23 cellular contexts compared by ENCODE assay signal in genomic region chr7:99677646-99678045, GRCh38. TPM values are rescaled to one million over a fixed set of nuclear protein-coding genes. Genes with fewer than 3 reads are reported as not detected.
DNase-seq lines count a peak whose midpoint lies in the region; ATAC-seq, FAIRE-seq and TF ChIP-seq lines count a peak whose summit lies in the region.
"Had no signal": no experiment of that assay in that cellular context is flagged by ENCODE, and none has a peak within 500 bp of the region (broad histone marks: within the 10 kb centered on the region; RNA-seq: fewer than 3 reads in every experiment).

No MANE protein-coding gene starts in this region.

- H3K27ac Mint-ChIP-seq in Calu3 (ENCODE audit: unreplicated experiment) (no peak overlapping the region), progenitor cell of endocrine pancreas (peak overlapping the region; percentile 65)
- H3K27ac Mint-ChIP-seq: CD8-positive, alpha-beta T cell had no signal

- peak; percentile 80 for ATAC-seq in HepG2
- ATAC-seq in HG02938 (IDR thresholded peaks at IDR 0.05; ENCODE audit: unreplicated experiment) = no peak
- ATAC-seq in HG03097 (IDR thresholded peaks at IDR 0.05; ENCODE audit: low FRiP score, unreplicated experiment) = no peak
- ATAC-seq: CD8-positive, alpha-beta T cell had no signal

- H3K4me1 Mint-ChIP-seq in Calu3 (ENCODE audit: low read depth, unreplicated experiment) (peaks cover 26% of the 10 kb centered on the region), progenitor cell of endocrine pancreas (ENCODE audit: low read depth) (peaks cover 40% of the 10 kb centered on the region)

- H4K20me1 ChIP-seq in HepG2 (ENCODE audit: insufficient read depth, low read length) = no peaks in the 10 kb centered on the region
- H4K20me1 ChIP-seq: BLaER1 treated with 17β-estradiol and CSF1 and Interleukin-3, amounts not matched to agents 10 nM and 100 nM had no signal

- H3K9me3 Mint-ChIP-seq in Calu3 (ENCODE audit: low read depth, unreplicated experiment) = peaks cover 3% of the 10 kb centered on the region
- peaks cover 4% of the 10 kb centered on the region for H3K9me3 Mint-ChIP-seq in progenitor cell of endocrine pancreas (ENCODE audit: low read depth)
- H3K9me3 Mint-ChIP-seq: CD8-positive, alpha-beta T cell had no signal

- FAIRE-seq in HepG2 (lab: Jason Lieb, UNC) = no peak
- FAIRE-seq: GM12891, GM19239 had no signal

- no peaks in the 10 kb centered on the region for H3K79me2 ChIP-seq in HepG2 (ENCODE audit: insufficient read depth, low read length)

- 0% methylated on average over 1 of the region's 2 CpGs for WGBS in HepG2 (ENCODE audit: low lambda C conversion rate)

- TF ChIP-seq CTCF in Calu3 (IDR thresholded peaks at IDR 0.05; ENCODE audit: unreplicated experiment) = no peak
- no peak for TF ChIP-seq CTCF in Peyer's patch (IDR thresholded peaks at IDR 0.05)
- no peak for TF ChIP-seq CTCF in HepG2 (CRISPR knock-in tag; IDR thresholded peaks at IDR 0.05)
- no peak for TF ChIP-seq CTCF in progenitor cell of endocrine pancreas (IDR thresholded peaks at IDR 0.05; ENCODE audit: unreplicated experiment)

- no peak for TF ChIP-seq RAD21 in HepG2 (CRISPR knock-in tag; IDR thresholded peaks at IDR 0.05)

- TF ChIP-seq POLR2A in Peyer's patch (IDR thresholded peaks at IDR 0.05) (peak in 1 of 2 donors; percentile 10), HepG2 (IDR thresholded peaks at IDR 0.05; ENCODE audit: insufficient read depth in 1 of 2, low read depth in 2 of 2, low read length in 2 of 2) (no peak)

- TF ChIP-seq EP300 in HepG2 (IDR thresholded peaks at IDR 0.05; ENCODE audit: low read depth in 2 of 2, low read length in 2 of 2) = peak in 1 of 2 experiments; percentile 89; a peak in 2 of 4 replicates
- no peak for TF ChIP-seq EP300 in HepG2 (CRISPR knock-in tag; IDR thresholded peaks at IDR 0.05; ENCODE audit: borderline replicate concordance)

- DNase-seq in Calu3 (no peak), Peyer's patch (no peak), HepG2 (ENCODE audit: low spot score) (peak; percentile 66), progenitor cell of endocrine pancreas (ENCODE audit: low spot score, unreplicated experiment) (no peak), NCI-H524 treated with DMSO at 0.1 percent for 48 hours (lab: John Stamatoyannopoulos, UW) (no peak)
- DNase-seq: CD8-positive, alpha-beta T cell; DMS53; IMR-90; NCI-H1417; NCI-H1930; NCI-H345; NCI-H526; Right ventricle myocardium superior had no signal

- intact Hi-C loops in Calu3 (cut with micrococcal nuclease; ENCODE audit: unreplicated experiment) (no loop called here), HepG2 (cut with micrococcal nuclease; ENCODE audit: unreplicated experiment) (no loop called here)

- H3K4me3 Mint-ChIP-seq in Calu3 (ENCODE audit: low read depth, unreplicated experiment) (peak overlapping the region; percentile 40), progenitor cell of endocrine pancreas (ENCODE audit: low read depth) (no peak overlapping the region)
- H3K4me3 Mint-ChIP-seq: CD8-positive, alpha-beta T cell had no signal

- CTCF ChIA-PET in Calu3 (lab: Charles Lee) (no interaction called here), HepG2 (lab: Yijun Ruan, JAX; ENCODE audit: low intra/inter-chr PET ratio, low total read pairs) (no interaction called here)

- no peak overlapping the region for H3K9ac ChIP-seq in HepG2 (ENCODE audit: insufficient read depth, low read depth, low read length)
- H3K9ac ChIP-seq: BLaER1 treated with 17β-estradiol and CSF1 and Interleukin-3, amounts not matched to agents 10 nM and 100 nM; GM23248 had no signal

- H3K4me1 ChIP-seq in Peyer's patch = peaks cover 0 to 6% (median 0%) of the 10 kb centered on the region in 4 donors
- peaks cover 51% of the 10 kb centered on the region for H3K4me1 ChIP-seq in HepG2 (ENCODE audit: insufficient read depth, low read length)
- H3K4me1 ChIP-seq: HAP-1 had no signal

- POLR2A ChIA-PET in HepG2 (lab: Yijun Ruan, JAX) = interaction anchor here (6.0 kb wide), 1 partner anchor 17 kb away, joined by 119 read pairs; no protein-coding TSS in a partner anchor

- no peaks in the 10 kb centered on the region for H3K27me3 ChIP-seq in Peyer's patch
- H3K27me3 ChIP-seq in HepG2 (ENCODE audit: control insufficient read depth in 1 of 2, insufficient read depth in 2 of 2, low read length in 2 of 2) = no peaks in the 10 kb centered on the region
- H3K27me3 ChIP-seq: BLaER1 treated with 17β-estradiol and CSF1 and Interleukin-3, amounts not matched to agents 10 nM and 100 nM had no signal

- H3K4me3 ChIP-seq in Peyer's patch (peak overlapping the region in 3 of 4 donors; percentile 30 to 60 (median 56)), HepG2 (replicated peaks in 1 of 3; ENCODE audit: insufficient read depth in 1 of 3, low read depth in 2 of 3, low read length in 3 of 3) (no peak overlapping the region)
- H3K4me3 ChIP-seq: BLaER1 treated with 17β-estradiol and CSF1 and Interleukin-3, amounts not matched to agents 10 nM and 100 nM; GM23248; HAP-1 had no signal

- no peak overlapping the region for H2AFZ ChIP-seq in HepG2 (ENCODE audit: low read length)
- H2AFZ ChIP-seq: GM23248 had no signal

- H3K36me3 ChIP-seq in Peyer's patch (peaks cover 0 to 36% (median 0%) of the 10 kb centered on the region in 3 donors), HepG2 (replicated peaks in 1 of 2; ENCODE audit: control insufficient read depth in 1 of 2, insufficient read depth in 2 of 2, low read length in 2 of 2) (no peaks in the 10 kb centered on the region)
- H3K36me3 ChIP-seq: BLaER1 treated with 17β-estradiol and CSF1 and Interleukin-3, amounts not matched to agents 10 nM and 100 nM; HAP-1 had no signal

- no peaks in the 10 kb centered on the region for H3K27me3 Mint-ChIP-seq in Calu3 (ENCODE audit: unreplicated experiment)
- H3K27me3 Mint-ChIP-seq in progenitor cell of endocrine pancreas = no peaks in the 10 kb centered on the region

- H3K4me2 ChIP-seq in HepG2 (ENCODE audit: low read depth, low read length) = peak overlapping the region; percentile 37

- in situ Hi-C loops in HepG2 (cut with HindIII; ENCODE audit: extremely low pct_ligation_motif_present, low pct_unique_long_range_greater_than_20kb) = no loop called here

- H3K36me3 Mint-ChIP-seq in Calu3 (ENCODE audit: insufficient read depth, unreplicated experiment) (peaks cover 27% of the 10 kb centered on the region), progenitor cell of endocrine pancreas (ENCODE audit: insufficient read depth) (peaks cover 5% of the 10 kb centered on the region)

- H3K9me3 ChIP-seq in Peyer's patch (no peaks in the 10 kb centered on the region), HepG2 (ENCODE audit: low read length) (0 out of 2 replicates have a peak, but pooled peaks cover 4% of the 10 kb centered on the region)
- H3K9me3 ChIP-seq: HAP-1 had no signal

- BruUV-seq in Calu3 (replicated peaks; lab: Mats Ljungman, UMichigan) (no TSS peak), HepG2 (replicated peaks; lab: Mats Ljungman, UMichigan) (no TSS peak)

- H3K27ac ChIP-seq in Peyer's patch (peak overlapping the region in 3 of 4 donors; percentile 80 to 92 (median 83)), HepG2 (ENCODE audit: extremely low read length, insufficient read depth, low read length) (peak overlapping the region; percentile 34)
- H3K27ac ChIP-seq: BLaER1 treated with 17β-estradiol and CSF1 and Interleukin-3, amounts not matched to agents 10 nM and 100 nM; GM23248 had no signal

RNA-seq across cellular contexts. Expression of gene CYP3A5, which starts 2.1 kb away (rescaled TPM):
- total RNA-seq in Calu3 (2022) (44.9 and 70.7 TPM in 2 replicates), Peyer's patch (1,000 to 10,000 TPM in 2 of 4 donors, 100 to 1,000 TPM in 2; 135 to 1,701 (median 1,072) TPM), HepG2 (2016; rRNA removed; fragmentation: Illumina TruSeq; extraction: Trizol) (1.7 and 5.7 TPM in 2 replicates), progenitor cell of endocrine pancreas (4.2 and 4.6 TPM in 2 replicates)
- 0.88 and 1.1 TPM in 2 replicates for total RNA-seq in HepG2 (2016; cell fraction: cytosol; rRNA removed; fragmentation: Illumina TruSeq; extraction: Trizol; ENCODE audit: low read depth)
- total RNA-seq in HepG2 (2016; cell fraction: insoluble cytoplasmic fraction; rRNA removed; fragmentation: Illumina TruSeq; extraction: Trizol) = 1.5 and 4.8 TPM in 2 replicates
- 1.1 and 1.4 TPM in 2 replicates for total RNA-seq in HepG2 (2016; cell fraction: membrane; rRNA removed; fragmentation: Illumina TruSeq; extraction: Trizol)
- 11.9 and 12.6 TPM in 2 replicates for total RNA-seq in HepG2 (2016; cell fraction: nucleus; rRNA removed; fragmentation: Illumina TruSeq; extraction: Trizol)
- polyA plus RNA-seq in HepG2 (2011; rRNA removed) = 9.3 and 9.6 TPM in 2 replicates
- 2.2 and 3.8 TPM in 2 replicates for polyA plus RNA-seq in HepG2 (2011; cell fraction: cytosol; rRNA removed)
- polyA plus RNA-seq in HepG2 (2011; cell fraction: nucleus; rRNA removed) = 33.5 and 37.7 TPM in 2 replicates
- 11.9 and 12.8 TPM in 2 replicates for polyA plus RNA-seq in HepG2 (2012)
- 0.24 and 0.85 TPM in 2 replicates for polyA plus RNA-seq in HepG2 (2016; cell fraction: cytosol; fragmentation: Illumina TruSeq; extraction: Trizol; ENCODE audit: low read depth)
- polyA plus RNA-seq in HepG2 (2016; cell fraction: insoluble cytoplasmic fraction; fragmentation: Illumina TruSeq; extraction: Trizol; ENCODE audit: low read depth) = 1.4 and 1.9 TPM in 2 replicates
- polyA plus RNA-seq in HepG2 (2016; cell fraction: membrane; fragmentation: Illumina TruSeq; extraction: Trizol; ENCODE audit: low read depth) = 0.49 and 0.56 TPM in 2 replicates
- 9.0 and 11.5 TPM in 2 replicates for polyA plus RNA-seq in HepG2 (2016; cell fraction: nucleus; fragmentation: Illumina TruSeq; extraction: Trizol; ENCODE audit: insufficient read depth, low read depth)
- 0.07 and 10.0 TPM in 2 replicates for polyA minus RNA-seq in HepG2 (2011; rRNA and poly(A)+ RNA removed; ENCODE audit: low replicate concordance)
- polyA minus RNA-seq in HepG2 (2011; cell fraction: cytosol; rRNA and poly(A)+ RNA removed) = 1.8 and 4.5 TPM in 2 replicates
- polyA minus RNA-seq in HepG2 (2011; cell fraction: nucleus; rRNA and poly(A)+ RNA removed) = 72.4 and 84.9 TPM in 2 replicates
- total RNA-seq: CD8-positive, alpha-beta T cell; GM23248; IMR-90; OCI-LY7; Right ventricle myocardium superior had no signal
- polyA plus RNA-seq: IMR-90 had no signal

RNA-seq across cellular contexts. Expression of gene CYP3A7, which starts 57.4 kb away (rescaled TPM):
- total RNA-seq in Calu3 (2022) (0.71 and 0.86 TPM in 2 replicates), Peyer's patch (1 to 10 TPM in 1 of 4 donors, under 1 TPM in 1, not detected in 2; 0.76 to 5.3 TPM), HepG2 (2016; rRNA removed; fragmentation: Illumina TruSeq; extraction: Trizol) (6.4 and 6.6 TPM in 2 replicates), progenitor cell of endocrine pancreas (not detected in 2 replicates)
- total RNA-seq in HepG2 (2016; cell fraction: cytosol; rRNA removed; fragmentation: Illumina TruSeq; extraction: Trizol; ENCODE audit: low read depth) = 1.1 and 1.4 TPM in 2 replicates
- total RNA-seq in HepG2 (2016; cell fraction: insoluble cytoplasmic fraction; rRNA removed; fragmentation: Illumina TruSeq; extraction: Trizol) = 5.7 and 6.4 TPM in 2 replicates
- 2.3 and 2.5 TPM in 2 replicates for total RNA-seq in HepG2 (2016; cell fraction: membrane; rRNA removed; fragmentation: Illumina TruSeq; extraction: Trizol)
- 6.7 and 7.7 TPM in 2 replicates for total RNA-seq in HepG2 (2016; cell fraction: nucleus; rRNA removed; fragmentation: Illumina TruSeq; extraction: Trizol)
- 5.7 and 5.8 TPM in 2 replicates for polyA plus RNA-seq in HepG2 (2011; rRNA removed)
- 1.5 and 3.1 TPM in 2 replicates for polyA plus RNA-seq in HepG2 (2011; cell fraction: cytosol; rRNA removed)
- 5.9 and 6.8 TPM in 2 replicates for polyA plus RNA-seq in HepG2 (2011; cell fraction: nucleus; rRNA removed)
- polyA plus RNA-seq in HepG2 (2012) = 10.4 and 10.9 TPM in 2 replicates
- polyA plus RNA-seq in HepG2 (2016; cell fraction: cytosol; fragmentation: Illumina TruSeq; extraction: Trizol; ENCODE audit: low read depth) = 0.79 and 0.80 TPM in 2 replicates
- polyA plus RNA-seq in HepG2 (2016; cell fraction: insoluble cytoplasmic fraction; fragmentation: Illumina TruSeq; extraction: Trizol; ENCODE audit: low read depth) = 5.8 and 6.0 TPM in 2 replicates
- polyA plus RNA-seq in HepG2 (2016; cell fraction: membrane; fragmentation: Illumina TruSeq; extraction: Trizol; ENCODE audit: low read depth) = 1.9 and 2.2 TPM in 2 replicates
- polyA plus RNA-seq in HepG2 (2016; cell fraction: nucleus; fragmentation: Illumina TruSeq; extraction: Trizol; ENCODE audit: insufficient read depth, low read depth) = 7.5 and 7.8 TPM in 2 replicates
- polyA minus RNA-seq in HepG2 (2011; rRNA and poly(A)+ RNA removed; ENCODE audit: low replicate concordance) = 0.38 TPM in 1 of 2 replicates, not detected in the other
- 1.8 and 1.9 TPM in 2 replicates for polyA minus RNA-seq in HepG2 (2011; cell fraction: cytosol; rRNA and poly(A)+ RNA removed)
- 5.2 and 8.2 TPM in 2 replicates for polyA minus RNA-seq in HepG2 (2011; cell fraction: nucleus; rRNA and poly(A)+ RNA removed)
- total RNA-seq: A673; CD8-positive, alpha-beta T cell; GM23248; IMR-90; M059J; OCI-LY7; Right ventricle myocardium superior had no signal
- polyA plus RNA-seq: GM23248, IMR-90 had no signal

Comparison
In these comparisons a context has a peak if more than half of its experiments do, and no peak if none do; other contexts are left out.
1. H3K4me3 ChIP-seq: peak in Peyer's patch (3 of 4); none in HepG2 (0 of 3).